28 cellular contexts compared by ENCODE assay signal in the genomic region with DNA sequence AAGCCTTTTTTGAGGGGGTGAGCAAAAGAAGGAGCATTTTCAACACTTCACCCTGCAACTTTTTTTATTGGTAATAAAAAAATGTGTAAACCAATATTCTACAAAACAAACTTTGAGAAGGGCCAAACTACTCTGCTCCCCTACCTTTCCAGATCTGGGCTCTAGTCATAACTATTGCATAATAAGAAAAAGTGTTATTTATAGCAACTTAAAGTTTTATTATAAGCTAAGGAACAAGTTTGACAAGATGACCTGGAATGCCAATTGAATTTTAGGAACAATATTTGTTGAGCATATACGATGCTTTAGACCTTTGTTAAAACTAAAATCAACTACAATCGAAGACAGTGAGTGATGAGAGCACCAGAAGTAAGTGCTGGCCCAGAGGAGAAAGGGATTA.
"Had no signal": no experiment of that assay in that cellular context is flagged by ENCODE, and none has a peak within 500 bp of the region (broad histone marks: within the 10 kb centered on the region; RNA-seq: fewer than 3 reads in every experiment).

No MANE protein-coding gene starts in this region.

- H3K9me3 Mint-ChIP-seq: naive thymus-derived CD8-positive, alpha-beta T cell; nephron; neural crest cell; stimulated activated effector memory CD8-positive, alpha-beta T cell treated with anti-CD3 and anti-CD28 coated beads, Interleukin-12 subunit alpha, Interleukin-12 subunit beta, amount 100 ng/mL, for 72 hours; stimulated activated naive CD8-positive, alpha-beta T cell treated with anti-CD3 and anti-CD28 coated beads, Interleukin-15, Interleukin-2, amounts not matched to agents 100 ng/mL and 50 ng/mL, for 24 hours had no signal

- H3K9me3 ChIP-seq: left lung, lower lobe of right lung, pancreas, prostate gland, spleen, suprapubic skin, thoracic aorta, tibial artery, upper lobe of right lung, uterus had no signal

- H3K4me1 ChIP-seq: left lung, lower lobe of right lung, pancreas, prostate gland, spleen, suprapubic skin, upper lobe of right lung, uterus had no signal

- H3K27ac Mint-ChIP-seq: nephron; stimulated activated effector memory CD8-positive, alpha-beta T cell treated with anti-CD3 and anti-CD28 coated beads, Interleukin-12 subunit alpha, Interleukin-12 subunit beta, amount 100 ng/mL, for 72 hours; stimulated activated naive CD8-positive, alpha-beta T cell treated with anti-CD3 and anti-CD28 coated beads, Interleukin-15, Interleukin-2, amounts not matched to agents 100 ng/mL and 50 ng/mL, for 24 hours had no signal

- H3K27ac ChIP-seq: left lung, lower lobe of right lung, pancreas, prostate gland, skin epidermis, spleen, suprapubic skin, thoracic aorta, tibial artery, upper lobe of right lung, uterus had no signal

- H3K27me3 Mint-ChIP-seq: naive thymus-derived CD8-positive, alpha-beta T cell; stimulated activated naive CD8-positive, alpha-beta T cell treated with anti-CD3 and anti-CD28 coated beads, Interleukin-15, Interleukin-2, amounts not matched to agents 100 ng/mL and 50 ng/mL, for 24 hours had no signal

- H3K4me3 ChIP-seq: left lung, lower lobe of right lung, pancreas, prostate gland, skin epidermis, spleen, suprapubic skin, thoracic aorta, tibial artery, upper lobe of right lung, uterus had no signal

- H3K27me3 ChIP-seq: left lung, pancreas, spleen, suprapubic skin, tibial artery, upper lobe of right lung, uterus had no signal

- H3K4me3 Mint-ChIP-seq: naive thymus-derived CD8-positive, alpha-beta T cell; nephron; neural crest cell; stimulated activated effector memory CD8-positive, alpha-beta T cell treated with anti-CD3 and anti-CD28 coated beads, Interleukin-12 subunit alpha, Interleukin-12 subunit beta, amount 100 ng/mL, for 72 hours; stimulated activated naive CD8-positive, alpha-beta T cell treated with anti-CD3 and anti-CD28 coated beads, Interleukin-15, Interleukin-2, amounts not matched to agents 100 ng/mL and 50 ng/mL, for 24 hours had no signal

- H3K36me3 ChIP-seq: left lung, lower lobe of right lung, pancreas, prostate gland, spleen, suprapubic skin, thoracic aorta, tibial artery, upper lobe of right lung, uterus had no signal

- DNase-seq: hippocampal formation; kidney; left colon; left lung; lower lobe of right lung; mammary epithelial cell; mesenchymal stem cell; naive thymus-derived CD8-positive, alpha-beta T cell; nucleus accumbens; pancreas; posterior cingulate gyrus; retina; right cardiac atrium; spleen; stimulated activated CD4-positive, alpha-beta T cell treated with anti-CD3 and anti-CD28 coated beads, Interleukin-4, amount 100 ng/mL, for 24 hours; stimulated activated naive CD4-positive, alpha-beta T cell; tibial artery; trophoblast cell; upper lobe of right lung; uterus had no signal

- H3K4me1 Mint-ChIP-seq: nephron, neural crest cell had no signal
